8 cellular contexts compared by ENCODE assay signal in genomic region chr1:226723640-226724532, GRCh38. TPM values are rescaled to one million over a fixed set of nuclear protein-coding genes. Genes with fewer than 3 reads are reported as not detected.
DNase-seq lines count a peak whose midpoint lies in the region; ATAC-seq and TF ChIP-seq lines count a peak whose summit lies in the region.

No MANE protein-coding gene starts in this region.

- peak overlapping the region; percentile 31 to 45 for H2BK12ac ChIP-seq in mesenchymal stem cell (ENCODE audit: low read length in 2 of 2)

- H3K27me3 ChIP-seq in brain microvascular endothelial cell (replicated peaks) (no peaks in the 10 kb centered on the region), mesenchymal stem cell (ENCODE audit: control insufficient read depth in 1 of 2, insufficient read depth in 1 of 2, low read length in 2 of 2) (no peaks in the 10 kb centered on the region)

- no peak overlapping the region for H3K4me3 ChIP-seq in brain microvascular endothelial cell (ENCODE audit: low read depth, low read length)
- no peak overlapping the region for H3K4me3 ChIP-seq in mesenchymal stem cell (ENCODE audit: insufficient read depth in 1 of 2, low read depth in 1 of 2, low read length in 2 of 2)

- no peak overlapping the region for H2AFZ ChIP-seq in mesenchymal stem cell (ENCODE audit: low read depth, low read length)

- 38% methylated on average over 12 of the region's 13 CpGs for WGBS in mesenchymal stem cell

- H3K4me1 Mint-ChIP-seq in activated T-cell treated with anti-CD3 and anti-CD28 coated beads, Interleukin-2, amount 50 U/mL, for 4 hours (ENCODE audit: low read depth) = peaks cover 92% of the 10 kb centered on the region

- H4K91ac ChIP-seq in mesenchymal stem cell (ENCODE audit: low read length) = peak overlapping the region; percentile 62

- no peak overlapping the region for H2BK120ac ChIP-seq in mesenchymal stem cell (ENCODE audit: low read depth, low read length)

- no peak overlapping the region for H3K23ac ChIP-seq in mesenchymal stem cell (ENCODE audit: low read length in 2 of 2)

- H4K8ac ChIP-seq in mesenchymal stem cell (ENCODE audit: low read length) = peak overlapping the region; percentile 39

- H3K4me1 ChIP-seq in mesenchymal stem cell (ENCODE audit: control insufficient read depth, insufficient read depth, low read depth, low read length) = peaks cover 30% of the 10 kb centered on the region

- in situ Hi-C loops in brain microvascular endothelial cell (cut with HindIII; ENCODE audit: low pct_ligation_motif_present, low sequenced_read_pairs) = no loop called here

- H2AK5ac ChIP-seq in mesenchymal stem cell (ENCODE audit: low read length, severe bottlenecking) = peak overlapping the region; percentile 34

- H2BK15ac ChIP-seq in mesenchymal stem cell (ENCODE audit: low read depth, poor library complexity, severe bottlenecking) = no peak overlapping the region

- H3K36me3 ChIP-seq in brain microvascular endothelial cell (replicated peaks) (no peaks in the 10 kb centered on the region), mesenchymal stem cell (ENCODE audit: control insufficient read depth in 1 of 2, insufficient read depth in 2 of 2, low read depth in 1 of 2, low read length in 2 of 2) (peaks cover 3 to 20% of the 10 kb centered on the region in 2 experiments)

- no peak for TF ChIP-seq CTCF in brain microvascular endothelial cell (IDR thresholded peaks at IDR 0.05; ENCODE audit: low read depth, low read length, missing control alignments)

- DNase-seq in activated T-cell treated with anti-CD3 and anti-CD28 coated beads, Interleukin-2, amount 50 U/mL, for 4 hours = no peak
- no peak for DNase-seq in activated T-cell treated with anti-CD3 and anti-CD28 coated beads, Interleukin-2, amount 50 U/mL, for 1 hour
- DNase-seq in NCI-H345 (lab: John Stamatoyannopoulos, UW) (peak; percentile 89), brain microvascular endothelial cell (peak; percentile 75), mesenchymal stem cell (peak; percentile 74), OCI-M2 (lab: John Stamatoyannopoulos, UW; ENCODE audit: unreplicated experiment) (no peak)

- H3K27ac ChIP-seq in brain microvascular endothelial cell (no peak overlapping the region), mesenchymal stem cell (ENCODE audit: low read length, poor library complexity, severe bottlenecking) (peak overlapping the region; percentile 60)

- peak overlapping the region; percentile 70 for H3K4me3 Mint-ChIP-seq in activated T-cell treated with anti-CD3 and anti-CD28 coated beads, Interleukin-2, amount 50 U/mL, for 4 hours

- no peaks in the 10 kb centered on the region for H3K27me3 Mint-ChIP-seq in activated T-cell treated with anti-CD3 and anti-CD28 coated beads, Interleukin-2, amount 50 U/mL, for 4 hours (ENCODE audit: low read depth)

- no peak overlapping the region for H2BK5ac ChIP-seq in mesenchymal stem cell (ENCODE audit: low read depth, low read length, poor library complexity, severe bottlenecking)

- no peak overlapping the region for H3K4ac ChIP-seq in mesenchymal stem cell (ENCODE audit: low read depth in 1 of 2, low read length in 2 of 2)

- peak overlapping the region; percentile 5 for H3K4me2 ChIP-seq in mesenchymal stem cell (ENCODE audit: low read length, poor library complexity, severe bottlenecking)

- H3K9me3 ChIP-seq in mesenchymal stem cell (ENCODE audit: control insufficient read depth, low read length) = no peaks in the 10 kb centered on the region

- no peaks in the 10 kb centered on the region for H3K9me3 Mint-ChIP-seq in activated T-cell treated with anti-CD3 and anti-CD28 coated beads, Interleukin-2, amount 50 U/mL, for 4 hours

- peak overlapping the region in 1 of 2 experiments; percentile 30 for H3K14ac ChIP-seq in mesenchymal stem cell (ENCODE audit: low read length in 2 of 2)

- ATAC-seq in activated T-cell treated with anti-CD3 and anti-CD28 coated beads, Interleukin-2, amount 50 U/mL, for 4 hours = peak; percentile 10 to 20
- ATAC-seq in GM19023 (IDR thresholded peaks at IDR 0.05; ENCODE audit: unreplicated experiment) = no peak
- ATAC-seq in GM18868 (IDR thresholded peaks at IDR 0.05; ENCODE audit: unreplicated experiment) = no peak

- peak overlapping the region; percentile 7 for H3K9ac ChIP-seq in mesenchymal stem cell (ENCODE audit: low read length)

- H3K79me1 ChIP-seq in mesenchymal stem cell (replicated peaks; ENCODE audit: low read length, poor library complexity, severe bottlenecking) = peaks cover 36% of the 10 kb centered on the region

- peak overlapping the region; percentile 54 to 58 for H3K18ac ChIP-seq in mesenchymal stem cell (ENCODE audit: low read depth in 1 of 2, low read length in 2 of 2)

- peaks cover 16% of the 10 kb centered on the region for H3K36me3 Mint-ChIP-seq in activated T-cell treated with anti-CD3 and anti-CD28 coated beads, Interleukin-2, amount 50 U/mL, for 4 hours (ENCODE audit: insufficient read depth)

RNA-seq across cellular contexts. Expression of gene ITPKB, which starts 15.2 kb away (rescaled TPM):
- 10 to 100 TPM; 26.2 to 28.3 (median 27.7) TPM for total RNA-seq in activated T-cell treated with anti-CD3 and anti-CD28 coated beads, Interleukin-2, amount 50 U/mL, for 4 hours
- 8.1 TPM for polyA plus RNA-seq in mesenchymal stem cell (2013, experiment 1 of 2)
- polyA plus RNA-seq in mesenchymal stem cell (2013, experiment 2 of 2) = 8.0 TPM

Comparison
In these comparisons a context has a peak if more than half of its experiments do, and no peak if none do; other contexts are left out.
1. ATAC-seq: peak in activated T-cell treated with anti-CD3 and anti-CD28 coated beads, Interleukin-2, amount 50 U/mL, for 4 hours (2 of 2); none in GM19023 (single experiment) and GM18868 (single experiment).
2. DNase-seq: peak in NCI-H345 (single experiment), brain microvascular endothelial cell (single experiment) and mesenchymal stem cell (single experiment); none in activated T-cell treated with anti-CD3 and anti-CD28 coated beads, Interleukin-2, amount 50 U/mL, for 4 hours (single experiment), activated T-cell treated with anti-CD3 and anti-CD28 coated beads, Interleukin-2, amount 50 U/mL, for 1 hour (single experiment) and OCI-M2 (single experiment).